Comparison of ENCODE assay signal across 5 cellular contexts in the genomic region with DNA sequence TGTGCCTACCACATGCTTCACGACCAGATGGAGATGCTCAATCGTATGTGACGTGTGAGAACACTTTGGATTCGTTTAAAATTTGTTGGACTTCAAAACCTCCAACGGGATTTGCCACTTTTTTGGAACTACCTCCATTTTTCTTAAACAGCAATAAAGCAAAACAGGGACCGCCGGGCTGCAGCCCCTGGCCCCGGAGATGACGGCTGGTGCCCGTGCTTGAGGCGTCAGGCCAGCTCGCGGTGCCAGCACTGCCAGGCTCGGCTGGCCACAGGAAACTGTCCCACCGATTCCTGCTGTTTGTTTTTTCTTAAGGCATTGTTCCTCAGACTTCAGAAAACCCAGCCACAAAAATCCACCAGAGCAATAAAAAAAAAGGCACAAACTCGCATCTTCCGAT.
"Had no signal": no experiment of that assay in that cellular context is flagged by ENCODE, and none has a peak within 500 bp of the region (broad histone marks: within the 10 kb centered on the region; RNA-seq: fewer than 3 reads in every experiment).

No MANE protein-coding gene starts in this region.

- H3K27ac Mint-ChIP-seq: GM23338, H9 had no signal

- H3K4me3 Mint-ChIP-seq: GM23338, H9 had no signal

- DNase-seq: H9, HCEC 1CT, IMR-90 had no signal

- H3K9me3 Mint-ChIP-seq: GM23338, H9 had no signal

- H3K4me1 Mint-ChIP-seq: GM23338 had no signal

- ATAC-seq: GM23338, K562 had no signal
